ENCODE assay signal across 2 cellular contexts in the genomic region with DNA sequence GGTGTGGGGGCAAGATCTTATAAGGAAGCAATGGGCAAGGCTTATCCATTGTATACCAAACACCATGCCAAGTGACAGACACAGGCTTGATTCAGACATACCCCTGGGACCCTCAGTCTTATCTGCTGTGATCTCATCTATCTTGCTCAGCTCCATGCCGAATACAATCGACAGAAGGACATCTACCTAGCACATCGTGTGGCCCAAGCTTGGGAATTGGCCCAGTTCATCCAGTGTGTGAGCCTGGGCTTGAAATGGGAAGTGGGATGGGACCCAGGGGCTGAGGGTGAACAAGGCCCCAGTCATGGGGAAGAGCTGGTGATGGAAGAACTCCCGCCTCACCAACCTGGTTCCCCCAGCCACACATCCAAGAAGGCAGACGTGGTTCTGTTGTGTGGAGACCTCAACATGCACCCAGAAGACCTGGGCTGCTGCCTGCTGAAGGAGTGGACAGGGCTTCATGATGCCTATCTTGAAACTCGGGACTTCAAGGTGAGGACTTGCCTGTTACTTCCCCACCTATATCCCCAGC.
TF ChIP-seq lines count a peak whose summit lies in the region.

No MANE protein-coding gene starts in this region.

TF ChIP-seq in K562, 482 proteins besides CTCF, POLR2A, EP300 and RAD21:
- TF ChIP-seq PHF8 (IDR thresholded peaks at IDR 0.05; ENCODE audit: borderline replicate concordance, low read length) (no peak), STAG1 (CRISPR knock-in tag; IDR thresholded peaks at IDR 0.05; ENCODE audit: borderline replicate concordance) (0 out of 2 replicates have a peak, but pooled peaks have one; percentile 14)

TF ChIP-seq in neural cell, 6 proteins besides CTCF, POLR2A, EP300 and RAD21:
- TF ChIP-seq TAF1 (IDR thresholded peaks at IDR 0.05; ENCODE audit: low read depth) = no peak
- TF ChIP-seq, protein P1, sequence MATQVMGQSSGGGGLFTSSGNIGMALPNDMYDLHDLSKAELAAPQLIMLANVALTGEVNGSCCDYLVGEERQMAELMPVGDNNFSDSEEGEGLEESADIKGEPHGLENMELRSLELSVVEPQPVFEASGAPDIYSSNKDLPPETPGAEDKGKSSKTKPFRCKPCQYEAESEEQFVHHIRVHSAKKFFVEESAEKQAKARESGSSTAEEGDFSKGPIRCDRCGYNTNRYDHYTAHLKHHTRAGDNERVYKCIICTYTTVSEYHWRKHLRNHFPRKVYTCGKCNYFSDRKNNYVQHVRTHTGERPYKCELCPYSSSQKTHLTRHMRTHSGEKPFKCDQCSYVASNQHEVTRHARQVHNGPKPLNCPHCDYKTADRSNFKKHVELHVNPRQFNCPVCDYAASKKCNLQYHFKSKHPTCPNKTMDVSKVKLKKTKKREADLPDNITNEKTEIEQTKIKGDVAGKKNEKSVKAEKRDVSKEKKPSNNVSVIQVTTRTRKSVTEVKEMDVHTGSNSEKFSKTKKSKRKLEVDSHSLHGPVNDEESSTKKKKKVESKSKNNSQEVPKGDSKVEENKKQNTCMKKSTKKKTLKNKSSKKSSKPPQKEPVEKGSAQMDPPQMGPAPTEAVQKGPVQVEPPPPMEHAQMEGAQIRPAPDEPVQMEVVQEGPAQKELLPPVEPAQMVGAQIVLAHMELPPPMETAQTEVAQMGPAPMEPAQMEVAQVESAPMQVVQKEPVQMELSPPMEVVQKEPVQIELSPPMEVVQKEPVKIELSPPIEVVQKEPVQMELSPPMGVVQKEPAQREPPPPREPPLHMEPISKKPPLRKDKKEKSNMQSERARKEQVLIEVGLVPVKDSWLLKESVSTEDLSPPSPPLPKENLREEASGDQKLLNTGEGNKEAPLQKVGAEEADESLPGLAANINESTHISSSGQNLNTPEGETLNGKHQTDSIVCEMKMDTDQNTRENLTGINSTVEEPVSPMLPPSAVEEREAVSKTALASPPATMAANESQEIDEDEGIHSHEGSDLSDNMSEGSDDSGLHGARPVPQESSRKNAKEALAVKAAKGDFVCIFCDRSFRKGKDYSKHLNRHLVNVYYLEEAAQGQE (IDR thresholded peaks at IDR 0.05; ENCODE audit: borderline replicate concordance) = no peak
- no peak for TF ChIP-seq EZH2 (IDR thresholded peaks at IDR 0.05; ENCODE audit: borderline replicate concordance, insufficient read depth, low read length, poor library complexity, severe bottlenecking)
- TF ChIP-seq POLR2AphosphoS5 (IDR thresholded peaks at IDR 0.05) = no peak
- TF ChIP-seq MXI1 (conservative IDR thresholded peaks at IDR 0.05; ENCODE audit: poor library complexity, severe bottlenecking) = no peak
- no peak for TF ChIP-seq SMC3 (conservative IDR thresholded peaks at IDR 0.05; ENCODE audit: poor library complexity)
